Comparison of ENCODE assay signal across 27 cellular contexts in the genomic region with DNA sequence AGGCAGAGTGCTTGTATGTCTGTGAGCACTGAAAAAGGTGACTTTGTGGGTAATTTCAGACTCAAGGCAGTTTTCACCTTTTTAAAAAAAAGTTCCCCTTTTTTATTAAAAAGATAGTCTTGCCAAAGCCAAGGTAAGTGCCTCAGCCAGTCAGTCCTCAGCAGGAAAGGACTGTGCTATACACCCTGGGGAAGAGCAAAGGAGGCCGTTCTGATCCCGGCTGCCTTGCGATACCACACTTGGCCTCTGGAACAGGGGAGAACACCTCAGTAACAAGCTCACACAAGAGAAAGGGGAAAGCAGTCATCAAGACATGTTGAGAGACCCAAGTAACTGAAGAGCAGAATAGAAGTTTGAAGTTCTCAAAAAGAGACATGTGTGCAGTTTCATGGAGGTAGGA.
A peak's percentile ranks its signal among the peaks of the same experiment; 100 is the strongest.
DNase-seq lines count a peak whose midpoint lies in the region; ATAC-seq and TF ChIP-seq lines count a peak whose summit lies in the region.
"Had no signal": no experiment of that assay in that cellular context is flagged by ENCODE, and none has a peak within 500 bp of the region (broad histone marks: within the 10 kb centered on the region; RNA-seq: fewer than 3 reads in every experiment).

No MANE protein-coding gene starts in this region.

- no peaks in the 10 kb centered on the region for H3K36me3 Mint-ChIP-seq in WTC11
- H3K36me3 Mint-ChIP-seq: CD8-positive, alpha-beta T cell had no signal

- H3K4me1 ChIP-seq in BLaER1: peaks cover 29% of the 10 kb centered on the region
- H3K4me1 ChIP-seq: A549, Caco-2 had no signal

- CTCF ChIA-PET in WTC11 (lab: Charles Lee): no interaction called here

- no peak overlapping the region for H3K4me3 ChIP-seq in BLaER1
- H3K4me3 ChIP-seq: A549, SK-N-MC had no signal

- H3K27ac ChIP-seq in BLaER1: no peak overlapping the region
- H3K27ac ChIP-seq: A549, C4-2B, KMS-11, SK-N-MC had no signal

- H3K4me2 ChIP-seq in BLaER1: peak overlapping the region; percentile 52
- H3K4me2 ChIP-seq: A549, KMS-11 had no signal

- H3K27me3 Mint-ChIP-seq in WTC11 (ENCODE audit: low read depth): no peaks in the 10 kb centered on the region

- TF ChIP-seq CTCF in WTC11 (IDR thresholded peaks at IDR 0.05): no peak

- H3K9me3 ChIP-seq in BLaER1: no peaks in the 10 kb centered on the region
- H3K9me3 ChIP-seq: A549, Caco-2 had no signal

- ATAC-seq in WTC11 (peak; percentile 69; the same call in 1 of the 2 replicates), GM19351 (IDR thresholded peaks at IDR 0.05; ENCODE audit: unreplicated experiment) (no peak), GM21515 (IDR thresholded peaks at IDR 0.05; ENCODE audit: unreplicated experiment) (no peak)
- ATAC-seq: CD8-positive, alpha-beta T cell; HCT116 had no signal

- POLR2A ChIA-PET in WTC11 (lab: Charles Lee): no interaction called here

- peaks cover 11% of the 10 kb centered on the region for H3K9me3 Mint-ChIP-seq in WTC11
- H3K9me3 Mint-ChIP-seq: CD8-positive, alpha-beta T cell; T-helper 1 cell treated with Interleukin-12 subunit alpha and Interleukin-12 subunit beta and Interleukin-4 antibody, amounts not matched to agents 30 μg/mL and 1 μg/mL, for 36 hours had no signal

- no peak overlapping the region for H3K4me3 Mint-ChIP-seq in WTC11
- H3K4me3 Mint-ChIP-seq: CD8-positive, alpha-beta T cell; T-helper 1 cell treated with Interleukin-12 subunit alpha and Interleukin-12 subunit beta and Interleukin-4 antibody, amounts not matched to agents 30 μg/mL and 1 μg/mL, for 36 hours had no signal

- H3K9ac ChIP-seq in BLaER1: no peak overlapping the region
- H3K9ac ChIP-seq: KMS-11 had no signal

- H3K36me3 ChIP-seq in BLaER1: no peaks in the 10 kb centered on the region

- no peak overlapping the region for H3K27ac Mint-ChIP-seq in WTC11
- H3K27ac Mint-ChIP-seq: CD8-positive, alpha-beta T cell; T-helper 1 cell treated with Interleukin-12 subunit alpha and Interleukin-12 subunit beta and Interleukin-4 antibody, amounts not matched to agents 30 μg/mL and 1 μg/mL, for 36 hours had no signal

- no peaks in the 10 kb centered on the region for H3K4me1 Mint-ChIP-seq in WTC11

- peak; percentile 19 for DNase-seq in ELF-1 (ENCODE audit: low read depth, low spot score)
- DNase-seq in WTC11 (ENCODE audit: low spot score): no peak
- peak; percentile 40 for DNase-seq in iPS-NIHi7 (ENCODE audit: extremely low spot score)
- DNase-seq in NCI-H1105 (lab: John Stamatoyannopoulos, UW): no peak
- no peak for DNase-seq in HUDEP-2 (lab: John Stamatoyannopoulos, UW; ENCODE audit: unreplicated experiment in 76 of 76)
- DNase-seq: AML-193; Caco-2; CD8-positive, alpha-beta T cell; DMS79 treated with DMSO at 0.1 percent for 48 hours; GOT3; IMR-90; MM.1S; NCI-H1417; NCI-H1694 treated with DMSO at 0.1 percent for 48 hours; NCI-H2081 treated with DMSO at 0.1 percent for 48 hours; NCI-H524; NCI-H748 treated with DMSO at 0.1 percent for 48 hours; SIG-M5 had no signal

- no peaks in the 10 kb centered on the region for H3K27me3 ChIP-seq in BLaER1

- H4K20me1 ChIP-seq in BLaER1: no peaks in the 10 kb centered on the region

TF ChIP-seq in WTC11, 78 proteins besides CTCF, POLR2A, EP300 and RAD21:
- no peak for TF ChIP-seq ZNF671 (CRISPR knock-in tag; IDR thresholded peaks at IDR 0.05)
- TF ChIP-seq, protein P1, sequence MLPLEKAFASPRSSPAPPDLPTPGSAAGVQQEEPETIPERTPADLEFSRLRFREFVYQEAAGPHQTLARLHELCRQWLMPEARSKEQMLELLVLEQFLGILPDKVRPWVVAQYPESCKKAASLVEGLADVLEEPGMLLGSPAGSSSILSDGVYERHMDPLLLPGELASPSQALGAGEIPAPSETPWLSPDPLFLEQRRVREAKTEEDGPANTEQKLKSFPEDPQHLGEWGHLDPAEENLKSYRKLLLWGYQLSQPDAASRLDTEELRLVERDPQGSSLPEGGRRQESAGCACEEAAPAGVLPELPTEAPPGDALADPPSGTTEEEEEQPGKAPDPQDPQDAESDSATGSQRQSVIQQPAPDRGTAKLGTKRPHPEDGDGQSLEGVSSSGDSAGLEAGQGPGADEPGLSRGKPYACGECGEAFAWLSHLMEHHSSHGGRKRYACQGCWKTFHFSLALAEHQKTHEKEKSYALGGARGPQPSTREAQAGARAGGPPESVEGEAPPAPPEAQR (CRISPR knock-in tag; IDR thresholded peaks at IDR 0.05): no peak
- TF ChIP-seq RELA (CRISPR knock-in tag; IDR thresholded peaks at IDR 0.05; ENCODE audit: borderline replicate concordance): no peak
- no peak for TF ChIP-seq KAT7 (CRISPR knock-in tag; IDR thresholded peaks at IDR 0.05; ENCODE audit: borderline replicate concordance)
- TF ChIP-seq NR3C1 (CRISPR knock-in tag; conservative IDR thresholded peaks at IDR 0.05; ENCODE audit: low read depth): no peak
- TF ChIP-seq ZNF219 (CRISPR knock-in tag; IDR thresholded peaks at IDR 0.05; ENCODE audit: borderline replicate concordance): no peak
- TF ChIP-seq TCF7 (CRISPR knock-in tag; IDR thresholded peaks at IDR 0.05; ENCODE audit: low read depth): no peak
- no peak for TF ChIP-seq CREM (CRISPR knock-in tag; IDR thresholded peaks at IDR 0.05)

Comparison
In these comparisons a context has a peak if more than half of its experiments do, and no peak if none do; other contexts are left out.
1. DNase-seq: peak in ELF-1 (single experiment) and iPS-NIHi7 (single experiment); none in WTC11 (single experiment), NCI-H1105 (single experiment) and HUDEP-2 (0 of 76).